In the genomic region with DNA sequence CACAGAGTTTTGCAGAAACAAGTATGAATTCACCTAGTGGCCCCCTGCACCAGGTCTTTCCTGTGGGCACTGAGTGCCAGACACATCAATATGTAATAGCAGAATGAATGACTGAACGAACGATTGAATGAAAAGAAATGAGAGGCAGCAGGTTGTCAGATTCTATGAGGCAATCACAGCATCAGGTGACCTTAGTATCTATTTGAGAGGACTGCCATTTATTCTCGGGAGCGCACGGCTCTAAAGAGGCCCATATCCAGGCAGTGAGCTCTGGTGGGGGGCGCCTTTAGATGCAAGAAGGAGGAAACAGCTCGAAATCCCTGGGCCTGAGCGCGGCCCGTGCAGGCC, we compare ENCODE assay signal across 8 cellular contexts. TPM values are rescaled to one million over a fixed set of nuclear protein-coding genes. Genes with fewer than 3 reads are reported as not detected.
DNase-seq lines count a peak whose midpoint lies in the region; ATAC-seq lines count a peak whose summit lies in the region.

No MANE protein-coding gene starts in this region.

- peaks cover 8 to 13% of the 10 kb centered on the region in 2 donors for H3K27me3 Mint-ChIP-seq in CD4-positive, alpha-beta memory T cell
- peaks cover 31% of the 10 kb centered on the region for H3K27me3 Mint-ChIP-seq in T-helper 17 cell

- H3K27ac Mint-ChIP-seq in CD4-positive, alpha-beta memory T cell = peak overlapping the region in 6 of 7 donors; percentile 47 to 89 (median 83)
- no peak overlapping the region for H3K27ac Mint-ChIP-seq in T-helper 17 cell

- in situ Hi-C loops in HAP-1 (cut with MboI; ENCODE audit: low sequenced_read_pairs) = no loop called here

- H3K4me1 Mint-ChIP-seq in CD4-positive, alpha-beta memory T cell = peaks cover 8 to 24% (median 16%) of the 10 kb centered on the region in 4 donors
- H3K4me1 Mint-ChIP-seq in T-helper 17 cell = peaks cover 7% of the 10 kb centered on the region

- peaks cover 15% of the 10 kb centered on the region for H3K4me1 ChIP-seq in CD4-positive, alpha-beta memory T cell (ENCODE audit: insufficient read depth, low read length)
- H3K4me1 ChIP-seq in HAP-1 (peaks cover 3% of the 10 kb centered on the region; the same call in 1 of the 2 replicates), right cardiac atrium (ENCODE audit: control insufficient read depth, insufficient read depth, low read length) (peaks cover 3% of the 10 kb centered on the region), skeletal muscle satellite cell (ENCODE audit: control insufficient read depth, insufficient read depth, low read length) (peaks cover 16% of the 10 kb centered on the region)

- intact Hi-C loops in CD4-positive, alpha-beta memory T cell (cut with micrococcal nuclease) = loop anchor here (2.0 to 5.0 kb wide), 2 partner anchors 40 to 255 kb away; partner anchors contain the start of genes ANKRD37 and LRP2BP
- intact Hi-C loops in right cardiac atrium (cut with DNase I) = no loop called here

- 7% methylated on average over 10 of the region's 10 CpGs for WGBS in right cardiac atrium

- H3K36me3 Mint-ChIP-seq in CD4-positive, alpha-beta memory T cell = peaks cover 0 to 2% of the 10 kb centered on the region in 2 donors
- no peaks in the 10 kb centered on the region for H3K36me3 Mint-ChIP-seq in T-helper 17 cell (ENCODE audit: low read depth)

- ATAC-seq in T-helper 17 cell (peak; percentile 5), right cardiac atrium (no peak), HG02623 (IDR thresholded peaks at IDR 0.05; ENCODE audit: unreplicated experiment) (no peak)

- H3K36me3 ChIP-seq in CD4-positive, alpha-beta memory T cell (ENCODE audit: insufficient read depth, low read length) = no peaks in the 10 kb centered on the region
- H3K36me3 ChIP-seq in HAP-1 (replicated peaks) (peaks cover 23% of the 10 kb centered on the region), skeletal muscle satellite cell (ENCODE audit: insufficient read depth, low read length) (no peaks in the 10 kb centered on the region)

- peaks cover 6% of the 10 kb centered on the region for H3K27me3 ChIP-seq in CD4-positive, alpha-beta memory T cell (ENCODE audit: insufficient read depth, low read length)
- H3K27me3 ChIP-seq in HAP-1 (ENCODE audit: low read depth) (no peaks in the 10 kb centered on the region), right cardiac atrium (ENCODE audit: control insufficient read depth, insufficient read depth) (no peaks in the 10 kb centered on the region), skeletal muscle satellite cell (ENCODE audit: control insufficient read depth, insufficient read depth, low read length) (peaks cover 7% of the 10 kb centered on the region)

- no peaks in the 10 kb centered on the region for H3K9me3 ChIP-seq in CD4-positive, alpha-beta memory T cell (ENCODE audit: control insufficient read depth in 1 of 2, low read length in 2 of 2)
- H3K9me3 ChIP-seq in HAP-1 (no peaks in the 10 kb centered on the region), T-helper 17 cell (ENCODE audit: control insufficient read depth, low read length, poor library complexity, severe bottlenecking) (no peaks in the 10 kb centered on the region), right cardiac atrium (ENCODE audit: control insufficient read depth, low read length) (no peaks in the 10 kb centered on the region), skeletal muscle satellite cell (replicated peaks; ENCODE audit: low read length) (no peaks in the 10 kb centered on the region)

- POLR2A ChIA-PET in CD4-positive, alpha-beta memory T cell (lab: Charles Lee; ENCODE audit: partially characterized antibody) = interaction anchor here (0.9 to 2.8 kb wide), 15 partner anchors 8 to 1049 kb away, joined by 3 to 14 read pairs (median 5); partner anchors contain the start of genes ANKRD37, CENPU, CYP4V2 and LRP2BP

- H3K4me3 ChIP-seq in CD4-positive, alpha-beta memory T cell (ENCODE audit: low read length in 2 of 2) = peak overlapping the region; percentile 40 to 57
- peak overlapping the region; percentile 53 for H3K4me3 ChIP-seq in HAP-1
- H3K4me3 ChIP-seq in right cardiac atrium (ENCODE audit: low read length) = peak overlapping the region; percentile 53
- H3K4me3 ChIP-seq in skeletal muscle satellite cell (ENCODE audit: low read length) = peak overlapping the region; percentile 84

- CTCF ChIA-PET in CD4-positive, alpha-beta memory T cell (lab: Charles Lee; ENCODE audit: partially characterized antibody) = interaction anchor here (0.6 to 7.3 kb wide), 12 partner anchors 8 to 111 kb away, joined by 3 to 45 read pairs (median 4); no protein-coding TSS in a partner anchor

- H3K27ac ChIP-seq in CD4-positive, alpha-beta memory T cell (ENCODE audit: low read depth, low read length) = peak overlapping the region; percentile 26
- peak overlapping the region; percentile 82 for H3K27ac ChIP-seq in right cardiac atrium (ENCODE audit: low read length)

- H3K9me3 Mint-ChIP-seq in CD4-positive, alpha-beta memory T cell = peaks cover 0 to 2% (median 0%) of the 10 kb centered on the region in 8 donors

- peak overlapping the region; percentile 90 for H3K4me2 ChIP-seq in skeletal muscle satellite cell (ENCODE audit: low read length)

- peak overlapping the region; percentile 87 to 98 (median 90) for H3K4me3 Mint-ChIP-seq in CD4-positive, alpha-beta memory T cell
- H3K4me3 Mint-ChIP-seq in T-helper 17 cell = peak overlapping the region; percentile 90

- peak overlapping the region; percentile 73 for H3K9ac ChIP-seq in skeletal muscle satellite cell (ENCODE audit: low read depth, low read length)

- DNase-seq in CD4-positive, alpha-beta memory T cell = no peak
- DNase-seq in HAP-1 (ENCODE audit: low spot score in 2 of 2) (no peak), T-helper 17 cell (no peak), right cardiac atrium (no peak), NCI-H2081 treated with DMSO at 0.1 percent for 48 hours (lab: John Stamatoyannopoulos, UW) (no peak), SHP77 (lab: John Stamatoyannopoulos, UW) (no peak)

RNA-seq across cellular contexts. Expression of gene SLC25A4, which starts 0.5 kb away (rescaled TPM):
- 1 to 10 TPM; 6.4 to 7.2 TPM for total RNA-seq in CD4-positive, alpha-beta memory T cell
- 1 to 10 TPM; 7.8 to 9.0 TPM for polyA plus RNA-seq in CD4-positive, alpha-beta memory T cell
- total RNA-seq in T-helper 17 cell = 1 to 10 TPM; 2.7 to 3.3 TPM
- total RNA-seq in right cardiac atrium = 1,000 to 10,000 TPM; 1,429 to 1,493 (median 1,458) TPM
- polyA plus RNA-seq in right cardiac atrium = 1,464 TPM
- total RNA-seq in skeletal muscle satellite cell (2012; rRNA removed) = 5.8 and 10.3 TPM in 2 replicates

Comparison
In these comparisons a context has a peak if more than half of its experiments do, and no peak if none do; other contexts are left out.
1. RNA of gene SLC25A4, which starts 0.5 kb away (total RNA-seq): 1,429 to 1,493 TPM in right cardiac atrium; 6.4 to 7.2 TPM in CD4-positive, alpha-beta memory T cell and 2.7 to 3.3 TPM in T-helper 17 cell; every median in the first group is over 100 times any median in the second.
2. Peak in every context shown above with its lines, with median percentiles within 50 percentile points of each other: H3K4me3 ChIP-seq.